In genomic region chr5:132365213-132365612, GRCh38 we compare ENCODE assay signal across 1 cellular context.
TF ChIP-seq lines count a peak whose summit lies in the region.

No MANE protein-coding gene starts in this region.

TF ChIP-seq in A549, 52 proteins besides CTCF, POLR2A, EP300 and RAD21 (continued from another document):
- TF ChIP-seq E2F6 (IDR thresholded peaks at IDR 0.05; ENCODE audit: borderline replicate concordance, low read depth): no peak
- TF ChIP-seq TFCP2L1 (CRISPR knock-in tag; IDR thresholded peaks at IDR 0.05): no peak
- TF ChIP-seq GATA3 (IDR thresholded peaks at IDR 0.05; ENCODE audit: borderline replicate concordance): peak; percentile 82; the same call in 1 of the 2 replicates
- TF ChIP-seq SMC3 (IDR thresholded peaks at IDR 0.05): 0 out of 3 replicates have a peak, but pooled peaks have one; percentile 18
- no peak for TF ChIP-seq FOXS1 (CRISPR knock-in tag; IDR thresholded peaks at IDR 0.05)
- no peak for TF ChIP-seq NR3C1 (IDR thresholded peaks at IDR 0.05)
- no peak for TF ChIP-seq FOSL2 (IDR thresholded peaks at IDR 0.05)
- peak; percentile 72 for TF ChIP-seq FOSL2 (CRISPR knock-in tag; IDR thresholded peaks at IDR 0.05)
- no peak for TF ChIP-seq RARB (CRISPR knock-in tag; IDR thresholded peaks at IDR 0.05)
- no peak for TF ChIP-seq CBX8 (IDR thresholded peaks at IDR 0.05)
- TF ChIP-seq RNF2 (IDR thresholded peaks at IDR 0.05; ENCODE audit: borderline replicate concordance, low read depth): no peak
- no peak for TF ChIP-seq CBX2 (IDR thresholded peaks at IDR 0.05; ENCODE audit: borderline replicate concordance, low read depth)
- peak; percentile 62; the same call in 1 of the 2 replicates for TF ChIP-seq JUNB (IDR thresholded peaks at IDR 0.05)
TF ChIP-seq in A549: peak in this region for 9.
